Comparison of ENCODE assay signal across 16 cellular contexts in genomic region chr18:74632856-74633255, GRCh38. TPM values are rescaled to one million over a fixed set of nuclear protein-coding genes. Genes with fewer than 3 reads are reported as not detected.
DNase-seq lines count a peak whose midpoint lies in the region; ATAC-seq lines count a peak whose summit lies in the region.
"Had no signal": no experiment of that assay in that cellular context is flagged by ENCODE, and none has a peak within 500 bp of the region (broad histone marks: within the 10 kb centered on the region; RNA-seq: fewer than 3 reads in every experiment).

No MANE protein-coding gene starts in this region.

- H3K4me3 Mint-ChIP-seq in activated T-cell treated with anti-CD3 and anti-CD28 coated beads, Interleukin-2, amount 50 U/mL, for 24 hours, result no peak overlapping the region
- peak overlapping the region in 5 of 8 donors; percentile 13 to 90 (median 83) for H3K4me3 Mint-ChIP-seq in CD4-positive, alpha-beta memory T cell
- H3K4me3 Mint-ChIP-seq in T-cell, result peak overlapping the region in 1 of 3 donors; percentile 69
- peak overlapping the region; percentile 38 to 91 (median 86) for H3K4me3 Mint-ChIP-seq in naive thymus-derived CD4-positive, alpha-beta T cell

- peak overlapping the region; percentile 35 for H3K27ac ChIP-seq in CD4-positive, alpha-beta memory T cell (ENCODE audit: low read depth, low read length)
- peak overlapping the region; percentile 59 for H3K27ac ChIP-seq in naive thymus-derived CD4-positive, alpha-beta T cell (ENCODE audit: low read depth, low read length)
- H3K27ac ChIP-seq: KMS-11 had no signal

- H3K27ac Mint-ChIP-seq in activated T-cell treated with anti-CD3 and anti-CD28 coated beads, Interleukin-2, amount 50 U/mL, for 24 hours, result peak overlapping the region; percentile 91
- peak overlapping the region; percentile 81 to 97 (median 93) for H3K27ac Mint-ChIP-seq in CD4-positive, alpha-beta memory T cell
- peak overlapping the region; percentile 97 to 98 for H3K27ac Mint-ChIP-seq in T-cell
- H3K27ac Mint-ChIP-seq in naive thymus-derived CD4-positive, alpha-beta T cell, result peak overlapping the region; percentile 90 to 98 (median 95)

- peaks cover 44% of the 10 kb centered on the region for H3K4me1 ChIP-seq in CD4-positive, alpha-beta memory T cell (ENCODE audit: insufficient read depth, low read length)
- peaks cover 24 to 44% of the 10 kb centered on the region in 2 donors for H3K4me1 ChIP-seq in naive thymus-derived CD4-positive, alpha-beta T cell (ENCODE audit: control insufficient read depth in 2 of 2, insufficient read depth in 2 of 2, low read length in 2 of 2)

- no peaks in the 10 kb centered on the region for H3K36me3 ChIP-seq in CD4-positive, alpha-beta memory T cell (ENCODE audit: insufficient read depth, low read length)
- H3K36me3 ChIP-seq in naive thymus-derived CD4-positive, alpha-beta T cell (ENCODE audit: control insufficient read depth in 2 of 3, insufficient read depth in 3 of 3, low read length in 3 of 3), result peaks cover 0 to 3% (median 0%) of the 10 kb centered on the region in 3 experiments

- no peak overlapping the region for H3K4me3 ChIP-seq in CD4-positive, alpha-beta memory T cell (ENCODE audit: low read length in 2 of 2)
- peak overlapping the region; percentile 5 for H3K4me3 ChIP-seq in naive thymus-derived CD4-positive, alpha-beta T cell (ENCODE audit: low read length)

- intact Hi-C loops in CD4-positive, alpha-beta memory T cell (cut with micrococcal nuclease), result no loop called here
- intact Hi-C loops in naive thymus-derived CD4-positive, alpha-beta T cell (cut with micrococcal nuclease), result loop anchor here (1.0 to 5.0 kb wide), 4 partner anchors 319 to 614 kb away; partner anchors contain the start of gene TSHZ1 (in 2 of the 2)

- no peaks in the 10 kb centered on the region for H3K27me3 ChIP-seq in CD4-positive, alpha-beta memory T cell (ENCODE audit: insufficient read depth, low read length)
- no peaks in the 10 kb centered on the region for H3K27me3 ChIP-seq in naive thymus-derived CD4-positive, alpha-beta T cell (ENCODE audit: control insufficient read depth in 2 of 2, insufficient read depth in 2 of 2, low read length in 2 of 2)

- peaks cover 48% of the 10 kb centered on the region for H3K4me1 Mint-ChIP-seq in activated T-cell treated with anti-CD3 and anti-CD28 coated beads, Interleukin-2, amount 50 U/mL, for 24 hours (ENCODE audit: low read depth)
- H3K4me1 Mint-ChIP-seq in CD4-positive, alpha-beta memory T cell, result peaks cover 27 to 50% (median 41%) of the 10 kb centered on the region in 4 donors
- peaks cover 44 to 63% (median 51%) of the 10 kb centered on the region in 3 donors for H3K4me1 Mint-ChIP-seq in T-cell
- H3K4me1 Mint-ChIP-seq in naive thymus-derived CD4-positive, alpha-beta T cell, result peaks cover 37 to 72% (median 67%) of the 10 kb centered on the region in 7 donors

- no peaks in the 10 kb centered on the region for H3K9me3 ChIP-seq in CD4-positive, alpha-beta memory T cell (ENCODE audit: control insufficient read depth in 1 of 2, low read length in 2 of 2)
- no peaks in the 10 kb centered on the region for H3K9me3 ChIP-seq in naive thymus-derived CD4-positive, alpha-beta T cell (ENCODE audit: control insufficient read depth in 2 of 3, low read length in 3 of 3)

- ATAC-seq in T-cell (replicated peaks in 1 of 4), result no peak
- ATAC-seq in naive thymus-derived CD4-positive, alpha-beta T cell, result no peak
- ATAC-seq in HG03469 (IDR thresholded peaks at IDR 0.05; ENCODE audit: unreplicated experiment), result no peak
- no peak for ATAC-seq in HG03457 (IDR thresholded peaks at IDR 0.05; ENCODE audit: unreplicated experiment)
- ATAC-seq: HCT116, Right ventricle myocardium inferior had no signal

- H3K27me3 Mint-ChIP-seq in activated T-cell treated with anti-CD3 and anti-CD28 coated beads, Interleukin-2, amount 50 U/mL, for 24 hours, result no peaks in the 10 kb centered on the region
- H3K27me3 Mint-ChIP-seq in CD4-positive, alpha-beta memory T cell, result no peaks in the 10 kb centered on the region
- H3K27me3 Mint-ChIP-seq in T-cell, result no peaks in the 10 kb centered on the region
- no peaks in the 10 kb centered on the region for H3K27me3 Mint-ChIP-seq in naive thymus-derived CD4-positive, alpha-beta T cell

- no peak for DNase-seq in activated T-cell treated with anti-CD3 and anti-CD28 coated beads, Interleukin-2, amount 50 U/mL, for 24 hours
- DNase-seq in activated T-cell treated with anti-CD3 and anti-CD28 coated beads, Interleukin-2, amount 50 U/mL, for 1 hour, result no peak
- no peak for DNase-seq in CD4-positive, alpha-beta memory T cell
- DNase-seq in T-cell (no peak), T1000 (lab: John Stamatoyannopoulos, UW) (no peak)
- DNase-seq in naive thymus-derived CD4-positive, alpha-beta T cell, result no peak
- DNase-seq: MM.1S, NCI-H1105 treated with DMSO at 0.1 percent for 48 hours, NCI-H187 treated with DMSO at 0.1 percent for 48 hours, NCI-H446 treated with DMSO at 0.1 percent for 48 hours, NCI-H748 treated with DMSO at 0.1 percent for 48 hours had no signal

- CTCF ChIA-PET in CD4-positive, alpha-beta memory T cell (lab: Charles Lee; ENCODE audit: partially characterized antibody), result interaction anchor here (3.2 kb wide), 1 partner anchor 9 kb away, joined by 15 read pairs; no protein-coding TSS in a partner anchor
- CTCF ChIA-PET in T-cell (lab: Charles Lee), result interaction anchor here in 1 of 2 donors (0.6 to 1.3 kb wide), 3 partner anchors 9 to 269 kb away, joined by 3 read pairs; no protein-coding TSS in a partner anchor
- CTCF ChIA-PET in naive thymus-derived CD4-positive, alpha-beta T cell (lab: Charles Lee), result interaction anchor here (0.9 to 1.3 kb wide), 2 partner anchors 13 to 20 kb away, joined by 3 read pairs; no protein-coding TSS in a partner anchor

- POLR2A ChIA-PET in CD4-positive, alpha-beta memory T cell (lab: Charles Lee; ENCODE audit: partially characterized antibody), result interaction anchor here (1.5 to 5.2 kb wide), 2 partner anchors 35 to 439 kb away, joined by 6 to 56 read pairs; partner anchors contain the start of gene ZNF407
- POLR2A ChIA-PET in T-cell (lab: Charles Lee), result no interaction called here
- POLR2A ChIA-PET in naive thymus-derived CD4-positive, alpha-beta T cell (lab: Charles Lee), result interaction anchor here (0.6 to 7.2 kb wide), 5 partner anchors 13 to 576 kb away, joined by 3 to 70 read pairs (median 3); partner anchors contain the start of genes PTGR3 and ZNF407

- no peaks in the 10 kb centered on the region for H3K9me3 Mint-ChIP-seq in activated T-cell treated with anti-CD3 and anti-CD28 coated beads, Interleukin-2, amount 50 U/mL, for 24 hours
- H3K9me3 Mint-ChIP-seq in CD4-positive, alpha-beta memory T cell, result no peaks in the 10 kb centered on the region
- no peaks in the 10 kb centered on the region for H3K9me3 Mint-ChIP-seq in T-cell
- peaks cover 0 to 4% (median 0%) of the 10 kb centered on the region in 11 donors for H3K9me3 Mint-ChIP-seq in naive thymus-derived CD4-positive, alpha-beta T cell

- H3K36me3 Mint-ChIP-seq in activated T-cell treated with anti-CD3 and anti-CD28 coated beads, Interleukin-2, amount 50 U/mL, for 24 hours (ENCODE audit: low read depth), result peaks cover 59% of the 10 kb centered on the region
- H3K36me3 Mint-ChIP-seq in CD4-positive, alpha-beta memory T cell, result peaks cover 22 to 29% of the 10 kb centered on the region in 2 donors
- peaks cover 30% of the 10 kb centered on the region for H3K36me3 Mint-ChIP-seq in T-cell
- peaks cover 3 to 41% (median 14%) of the 10 kb centered on the region in 5 donors for H3K36me3 Mint-ChIP-seq in naive thymus-derived CD4-positive, alpha-beta T cell

RNA-seq across cellular contexts. Expression of gene ZNF407, which starts 35.2 kb away (rescaled TPM):
- total RNA-seq in CD4-positive, alpha-beta memory T cell, result 10 to 100 TPM; 25.8 to 26.9 TPM
- polyA plus RNA-seq in CD4-positive, alpha-beta memory T cell, result 1 to 10 TPM; 1.8 to 4.9 TPM
- total RNA-seq in T-cell, result 10 to 100 TPM; 22.9 to 37.4 (median 24.4) TPM
- total RNA-seq in naive thymus-derived CD4-positive, alpha-beta T cell, result 10 to 100 TPM; 23.1 to 31.3 (median 29.7) TPM
- polyA plus RNA-seq in naive thymus-derived CD4-positive, alpha-beta T cell, result 1 to 10 TPM; 6.8 to 8.7 TPM

Comparison
In these comparisons a context has a peak if more than half of its experiments do, and no peak if none do; other contexts are left out.
1. POLR2A ChIA-PET loops: an anchor here in CD4-positive, alpha-beta memory T cell (1.5 to 5.2 kb wide) and naive thymus-derived CD4-positive, alpha-beta T cell (0.6 to 7.2 kb wide); none called in T-cell.